ENCODE assay signal across 24 cellular contexts in genomic region chr9:70625078-70625477, GRCh38.
"Had no signal": no experiment of that assay in that cellular context is flagged by ENCODE, and none has a peak within 500 bp of the region (broad histone marks: within the 10 kb centered on the region; RNA-seq: fewer than 3 reads in every experiment).

No MANE protein-coding gene starts in this region.

- H3K9me3 Mint-ChIP-seq: activated CD4-positive, alpha-beta T cell treated with anti-CD3 and anti-CD28 coated beads, Interleukin-2, amount 10 ng/mL, durations not matched to agents 7 days and 5 days; activated T-cell treated with anti-CD3 and anti-CD28 coated beads, Interleukin-2, amount 50 U/mL, for 4 hours; activated T-helper 2 cell treated with anti-CD3 and anti-CD28 coated beads, Interferon-gamma antibody, Interleukin-2, Interleukin-4, amounts not matched to agents 10 μg/mL and 5 μg/mL and 100 μg/mL, durations not matched to agents 14 hours and 24 hours and 36 hours; immature natural killer cell; stimulated activated naive CD8-positive, alpha-beta T cell treated with anti-CD3 and anti-CD28 coated beads, Interleukin-15, Interleukin-2, amounts not matched to agents 100 ng/mL and 50 ng/mL, for 24 hours; T-helper 1 cell treated with Interleukin-12 subunit alpha and Interleukin-12 subunit beta and Interleukin-4 antibody, amounts not matched to agents 30 μg/mL and 1 μg/mL, for 36 hours had no signal

- DNase-seq: activated CD4-positive, alpha-beta T cell treated with anti-CD3 and anti-CD28 coated beads, Interleukin-2, amount 10 ng/mL, durations not matched to agents 7 days and 5 days; activated CD8-positive, alpha-beta memory T cell treated with anti-CD3 and anti-CD28 coated beads for 24 hours; activated CD8-positive, alpha-beta memory T cell treated with anti-CD3 and anti-CD28 coated beads, Interleukin-2, amount 50 U/mL, for 48 hours; activated naive CD4-positive, alpha-beta T cell treated with Interleukin-2 at 50 U/mL for 16 hours; activated T-cell treated with anti-CD3 and anti-CD28 coated beads, Interleukin-2, amount 50 U/mL, for 4 hours; anterior cingulate cortex; body of pancreas; immature natural killer cell; lower lobe of right lung; mesendoderm; mucosa of descending colon; nephron progenitor cell; pancreas; psoas muscle; spleen; stimulated activated CD4-positive, alpha-beta T cell treated with anti-CD3 and anti-CD28 coated beads, Interleukin-4, amount 100 ng/mL, for 24 hours; T1000 had no signal

- H3K27ac Mint-ChIP-seq: activated CD4-positive, alpha-beta T cell treated with anti-CD3 and anti-CD28 coated beads, Interleukin-2, amount 10 ng/mL, durations not matched to agents 7 days and 5 days; activated T-helper 2 cell treated with anti-CD3 and anti-CD28 coated beads, Interferon-gamma antibody, Interleukin-2, Interleukin-4, amounts not matched to agents 10 μg/mL and 5 μg/mL and 100 μg/mL, durations not matched to agents 14 hours and 24 hours and 36 hours; immature natural killer cell; nephron progenitor cell; stimulated activated naive CD8-positive, alpha-beta T cell treated with anti-CD3 and anti-CD28 coated beads, Interleukin-15, Interleukin-2, amounts not matched to agents 100 ng/mL and 50 ng/mL, for 24 hours; T-helper 1 cell treated with Interleukin-12 subunit alpha and Interleukin-12 subunit beta and Interleukin-4 antibody, amounts not matched to agents 30 μg/mL and 1 μg/mL, for 36 hours had no signal

- H3K27me3 ChIP-seq: body of pancreas, cardiac muscle cell, pancreas, right atrium auricular region, spleen, tibial nerve had no signal

- H3K36me3 ChIP-seq: cardiac muscle cell, lower lobe of right lung, pancreas, right atrium auricular region, spleen had no signal

- H3K4me3 ChIP-seq: body of pancreas, cardiac muscle cell, lower lobe of right lung, mucosa of descending colon, pancreas, psoas muscle, right atrium auricular region, spleen, tibial nerve had no signal

- H3K4me1 ChIP-seq: body of pancreas, lower lobe of right lung, pancreas, psoas muscle, right atrium auricular region, spleen had no signal

- H3K27ac ChIP-seq: body of pancreas, cardiac muscle cell, lower lobe of right lung, pancreas, psoas muscle, right atrium auricular region, spleen, tibial nerve had no signal

- ATAC-seq: activated T-cell treated with anti-CD3 and anti-CD28 coated beads, Interleukin-2, amount 50 U/mL, for 4 hours; body of pancreas; left lobe of liver; lower lobe of right lung; mucosa of descending colon; pancreas; psoas muscle had no signal

- H3K27me3 Mint-ChIP-seq: stimulated activated naive CD8-positive, alpha-beta T cell treated with anti-CD3 and anti-CD28 coated beads, Interleukin-15, Interleukin-2, amounts not matched to agents 100 ng/mL and 50 ng/mL, for 24 hours had no signal

- H3K4me1 Mint-ChIP-seq: activated CD4-positive, alpha-beta T cell treated with anti-CD3 and anti-CD28 coated beads, Interleukin-2, amount 10 ng/mL, durations not matched to agents 7 days and 5 days; nephron progenitor cell had no signal

- H3K9me3 ChIP-seq: body of pancreas, lower lobe of right lung, mucosa of descending colon, pancreas, psoas muscle, right atrium auricular region, spleen, tibial nerve had no signal

- H3K4me3 Mint-ChIP-seq: activated CD4-positive, alpha-beta T cell treated with anti-CD3 and anti-CD28 coated beads, Interleukin-2, amount 10 ng/mL, durations not matched to agents 7 days and 5 days; activated T-cell treated with anti-CD3 and anti-CD28 coated beads, Interleukin-2, amount 50 U/mL, for 4 hours; nephron progenitor cell; stimulated activated naive CD8-positive, alpha-beta T cell treated with anti-CD3 and anti-CD28 coated beads, Interleukin-15, Interleukin-2, amounts not matched to agents 100 ng/mL and 50 ng/mL, for 24 hours; T-helper 1 cell treated with Interleukin-12 subunit alpha and Interleukin-12 subunit beta and Interleukin-4 antibody, amounts not matched to agents 30 μg/mL and 1 μg/mL, for 36 hours had no signal

- H3K36me3 Mint-ChIP-seq: immature natural killer cell had no signal
